Comparison of ENCODE assay signal across 14 cellular contexts in genomic region chr12:47084172-47084571, GRCh38. TPM values are rescaled to one million over a fixed set of nuclear protein-coding genes. Genes with fewer than 3 reads are reported as not detected.
DNase-seq lines count a peak whose midpoint lies in the region; ATAC-seq and TF ChIP-seq lines count a peak whose summit lies in the region.
"Had no signal": no experiment of that assay in that cellular context is flagged by ENCODE, and none has a peak within 500 bp of the region (broad histone marks: within the 10 kb centered on the region; RNA-seq: fewer than 3 reads in every experiment).

No MANE protein-coding gene starts in this region.

- peaks cover 60% of the 10 kb centered on the region for H3K4me1 ChIP-seq in CD4-positive, alpha-beta memory T cell (ENCODE audit: insufficient read depth, low read length)

- TF ChIP-seq CTCF in osteocyte (IDR thresholded peaks at IDR 0.05), result no peak
- no peak for TF ChIP-seq CTCF in foreskin fibroblast (IDR thresholded peaks at IDR 0.05; ENCODE audit: low read depth, low read length)

- ATAC-seq in activated naive CD8-positive, alpha-beta T cell treated with anti-CD3 and anti-CD28 coated beads, Interleukin-2, amount 50 U/mL, for 24 hours, result peak; percentile 7
- no peak for ATAC-seq in GM21447 (IDR thresholded peaks at IDR 0.05; ENCODE audit: unreplicated experiment)

- no peaks in the 10 kb centered on the region for H3K9me3 ChIP-seq in CD4-positive, alpha-beta memory T cell (ENCODE audit: control insufficient read depth in 1 of 2, low read length in 2 of 2)
- H3K9me3 ChIP-seq: colonic mucosa, MG63 had no signal

- H3K27ac Mint-ChIP-seq in CD4-positive, alpha-beta memory T cell, result peak overlapping the region; percentile 43 to 99 (median 93)
- H3K27ac Mint-ChIP-seq in IgD-negative memory B cell, result peak overlapping the region in 2 of 3 donors; percentile 27 to 74
- peak overlapping the region; percentile 80 for H3K27ac Mint-ChIP-seq in activated naive CD8-positive, alpha-beta T cell treated with anti-CD3 and anti-CD28 coated beads, Interleukin-2, amount 50 U/mL, for 24 hours
- H3K27ac Mint-ChIP-seq in osteocyte (ENCODE audit: unreplicated experiment), result peak overlapping the region; percentile 77

- peaks cover 0 to 1% of the 10 kb centered on the region in 2 donors for H3K27me3 Mint-ChIP-seq in CD4-positive, alpha-beta memory T cell
- H3K27me3 Mint-ChIP-seq in IgD-negative memory B cell (no peaks in the 10 kb centered on the region), osteocyte (ENCODE audit: unreplicated experiment) (no peaks in the 10 kb centered on the region)
- H3K27me3 Mint-ChIP-seq in activated naive CD8-positive, alpha-beta T cell treated with anti-CD3 and anti-CD28 coated beads, Interleukin-2, amount 50 U/mL, for 24 hours, result no peaks in the 10 kb centered on the region

- H3K27me3 ChIP-seq in CD4-positive, alpha-beta memory T cell (ENCODE audit: insufficient read depth, low read length), result no peaks in the 10 kb centered on the region
- H3K27me3 ChIP-seq: colonic mucosa, MG63 had no signal

- peaks cover 49 to 64% (median 56%) of the 10 kb centered on the region in 4 donors for H3K4me1 Mint-ChIP-seq in CD4-positive, alpha-beta memory T cell
- H3K4me1 Mint-ChIP-seq in IgD-negative memory B cell (peaks cover 55 to 64% (median 59%) of the 10 kb centered on the region in 3 donors), osteocyte (ENCODE audit: unreplicated experiment) (peaks cover 92% of the 10 kb centered on the region)
- H3K4me1 Mint-ChIP-seq in activated naive CD8-positive, alpha-beta T cell treated with anti-CD3 and anti-CD28 coated beads, Interleukin-2, amount 50 U/mL, for 24 hours, result peaks cover 65% of the 10 kb centered on the region

- H3K36me3 ChIP-seq in CD4-positive, alpha-beta memory T cell (ENCODE audit: insufficient read depth, low read length), result no peaks in the 10 kb centered on the region
- H3K36me3 ChIP-seq: colonic mucosa, MG63 had no signal

- intact Hi-C loops in CD4-positive, alpha-beta memory T cell (cut with micrococcal nuclease), result loop anchor here (5.0 kb wide), 1 partner anchor 63 kb away; no protein-coding TSS in a partner anchor

- H3K9me3 Mint-ChIP-seq in CD4-positive, alpha-beta memory T cell, result no peaks in the 10 kb centered on the region
- H3K9me3 Mint-ChIP-seq in IgD-negative memory B cell (no peaks in the 10 kb centered on the region), osteocyte (ENCODE audit: unreplicated experiment) (no peaks in the 10 kb centered on the region)
- no peaks in the 10 kb centered on the region for H3K9me3 Mint-ChIP-seq in activated naive CD8-positive, alpha-beta T cell treated with anti-CD3 and anti-CD28 coated beads, Interleukin-2, amount 50 U/mL, for 24 hours

- CTCF ChIA-PET in CD4-positive, alpha-beta memory T cell (lab: Charles Lee; ENCODE audit: partially characterized antibody), result interaction anchor here (1.0 to 7.8 kb wide), 4 partner anchors 14 to 312 kb away, joined by 4 to 71 read pairs (median 28); no protein-coding TSS in a partner anchor

- peak overlapping the region in 6 of 8 donors; percentile 23 to 81 (median 65) for H3K4me3 Mint-ChIP-seq in CD4-positive, alpha-beta memory T cell
- H3K4me3 Mint-ChIP-seq in IgD-negative memory B cell (peak overlapping the region in 3 of 4 donors; percentile 17 to 79 (median 59)), osteocyte (ENCODE audit: unreplicated experiment) (no peak overlapping the region)
- peak overlapping the region; percentile 39 for H3K4me3 Mint-ChIP-seq in activated naive CD8-positive, alpha-beta T cell treated with anti-CD3 and anti-CD28 coated beads, Interleukin-2, amount 50 U/mL, for 24 hours

- POLR2A ChIA-PET in CD4-positive, alpha-beta memory T cell (lab: Charles Lee; ENCODE audit: partially characterized antibody), result interaction anchor here (0.6 to 9.5 kb wide), 4 partner anchors 109 to 225 kb away, joined by 3 to 154 read pairs (median 66); no protein-coding TSS in a partner anchor

- no peak overlapping the region for H3K4me3 ChIP-seq in CD4-positive, alpha-beta memory T cell (ENCODE audit: low read length in 2 of 2)
- H3K4me3 ChIP-seq in foreskin fibroblast (ENCODE audit: low read depth in 1 of 2, low read length in 2 of 2), result no peak overlapping the region
- H3K4me3 ChIP-seq: colonic mucosa, MG63 had no signal

- H3K27ac ChIP-seq in CD4-positive, alpha-beta memory T cell (ENCODE audit: low read depth, low read length), result no peak overlapping the region
- H3K27ac ChIP-seq: VCaP had no signal

- H3K36me3 Mint-ChIP-seq in CD4-positive, alpha-beta memory T cell, result peaks cover 0 to 11% of the 10 kb centered on the region in 2 donors
- no peaks in the 10 kb centered on the region for H3K36me3 Mint-ChIP-seq in IgD-negative memory B cell
- H3K36me3 Mint-ChIP-seq in activated naive CD8-positive, alpha-beta T cell treated with anti-CD3 and anti-CD28 coated beads, Interleukin-2, amount 50 U/mL, for 24 hours (ENCODE audit: low read depth), result peaks cover 3% of the 10 kb centered on the region
- H3K36me3 Mint-ChIP-seq in osteocyte (ENCODE audit: unreplicated experiment), result no peaks in the 10 kb centered on the region

- no peak for DNase-seq in CD4-positive, alpha-beta memory T cell
- no peak for DNase-seq in activated naive CD8-positive, alpha-beta T cell treated with anti-CD3 and anti-CD28 coated beads, Interleukin-2, amount 50 U/mL, for 24 hours
- DNase-seq in osteocyte (ENCODE audit: extremely low spot score, unreplicated experiment) (no peak), foreskin fibroblast (no peak)
- DNase-seq in effector CD4-positive, alpha-beta T cell, result no peak
- DNase-seq: activated effector memory CD4-positive, alpha-beta T cell treated with anti-CD3 and anti-CD28 coated beads, Interleukin-2, amount 50 U/mL, for 16 hours; colonic mucosa; NCI-H2029 treated with DMSO at 0.1 percent for 48 hours; stimulated activated CD4-positive, alpha-beta T cell treated with anti-CD3 and anti-CD28 coated beads, Interleukin-4, amount 100 ng/mL, for 24 hours; stimulated activated naive CD4-positive, alpha-beta T cell had no signal

RNA-seq across cellular contexts. Expression of gene AMIGO2, which starts 4.4 kb away (rescaled TPM):
- 10 to 100 TPM; 12.8 to 13.1 TPM for total RNA-seq in CD4-positive, alpha-beta memory T cell
- 10 to 100 TPM; 15.0 to 17.0 TPM for polyA plus RNA-seq in CD4-positive, alpha-beta memory T cell
- 7.4 TPM for polyA plus RNA-seq in IgD-negative memory B cell
- 16.3 and 16.9 TPM in 2 replicates for total RNA-seq in osteocyte

RNA-seq across cellular contexts. Expression of gene PCED1B, which starts 4.8 kb away (rescaled TPM):
- 10 to 100 TPM; 44.3 to 49.0 TPM for total RNA-seq in CD4-positive, alpha-beta memory T cell
- 10 to 100 TPM; 46.6 to 74.6 TPM for polyA plus RNA-seq in CD4-positive, alpha-beta memory T cell
- polyA plus RNA-seq in IgD-negative memory B cell, result 34.0 TPM
- total RNA-seq in osteocyte, result 1.6 and 2.5 TPM in 2 replicates

Comparison
In these comparisons a context has a peak if more than half of its experiments do, and no peak if none do; other contexts are left out.
1. RNA of gene PCED1B, which starts 4.8 kb away (total RNA-seq): 44.3 to 49.0 TPM in CD4-positive, alpha-beta memory T cell; 1.6 to 2.5 TPM in osteocyte; every median in the first group is over 10 times any median in the second.
2. Peak in every context shown above with its lines, with median percentiles within 50 percentile points of each other: H3K27ac Mint-ChIP-seq.